In genomic region chr17:82647593-82648164, GRCh38 we compare ENCODE assay signal across 8 cellular contexts. TPM values are rescaled to one million over a fixed set of nuclear protein-coding genes. Genes with fewer than 3 reads are reported as not detected.
DNase-seq lines count a peak whose midpoint lies in the region; ATAC-seq and TF ChIP-seq lines count a peak whose summit lies in the region.

No MANE protein-coding gene starts in this region.

- DNase-seq in GM10248 (ENCODE audit: extremely low spot score): peak; percentile 53
- peak; percentile 40 for DNase-seq in HEK293T (ENCODE audit: extremely low spot score)
- DNase-seq in activated gamma-delta T cell treated with Interleukin-2 at 50 U/mL for 16 hours: peak; percentile 33
- peak; percentile 15 to 35 for DNase-seq in cardiac muscle cell (ENCODE audit: low read depth in 1 of 2, low spot score in 1 of 2)
- DNase-seq in sciatic nerve (ENCODE audit: low spot score): peak; percentile 79
- no peak for DNase-seq in hippocampal formation (lab: John Stamatoyannopoulos, UW)
- DNase-seq in NCI-H2196 treated with DMSO at 0.1 percent for 48 hours (lab: John Stamatoyannopoulos, UW; ENCODE audit: unreplicated experiment): no peak

- TF ChIP-seq CTCF in GM10248 (IDR thresholded peaks at IDR 0.05; ENCODE audit: control extremely low read depth, extremely low read depth, low read depth, missing control alignments) (peak; percentile 7), OCI-LY1 (IDR thresholded peaks at IDR 0.05; ENCODE audit: low read length) (peak; percentile 16; the same call in 1 of the 2 replicates), cardiac muscle cell (IDR thresholded peaks at IDR 0.05; ENCODE audit: low read depth, low read length) (peak; percentile 18)

- H3K4me3 ChIP-seq in OCI-LY1 (ENCODE audit: low read depth, low read length, poor library complexity, severe bottlenecking) (peak overlapping the region; percentile 92), cardiac muscle cell (peak overlapping the region; percentile 92)

- ATAC-seq in sciatic nerve: peak; percentile 3

- peak overlapping the region; percentile 92 for H3K4me2 ChIP-seq in OCI-LY1 (ENCODE audit: low read length)

- H2AFZ ChIP-seq in OCI-LY1 (ENCODE audit: low read length): no peak overlapping the region

- H3K36me3 ChIP-seq in OCI-LY1 (ENCODE audit: insufficient read depth, low read length) (peaks cover 25% of the 10 kb centered on the region), cardiac muscle cell (peaks cover 16% of the 10 kb centered on the region)

- intact Hi-C loops in sciatic nerve (cut with DNase I): no loop called here

- H3K27me3 ChIP-seq in OCI-LY1 (ENCODE audit: insufficient read depth, low read length) (0 out of 2 replicates have a peak, but pooled peaks cover 1% of the 10 kb centered on the region), cardiac muscle cell (no peaks in the 10 kb centered on the region)

- H3F3A ChIP-seq in OCI-LY1 (ENCODE audit: insufficient read depth, low read length): no peaks in the 10 kb centered on the region

- H3K9me3 ChIP-seq in OCI-LY1 (ENCODE audit: low read length) (no peaks in the 10 kb centered on the region), cardiac muscle cell (ENCODE audit: low read depth) (no peaks in the 10 kb centered on the region)

- peaks cover 29% of the 10 kb centered on the region for H3K79me2 ChIP-seq in OCI-LY1 (ENCODE audit: insufficient read depth, low read length)

- CTCF ChIA-PET in GM10248 (lab: Yijun Ruan, JAX) (no interaction called here), HEK293T (lab: Yijun Ruan, JAX) (interaction anchor here (0.6 kb wide), 1 partner anchor 129 kb away, joined by 3 read pairs; no protein-coding TSS in a partner anchor)

- peak overlapping the region; percentile 87 for H3K9ac ChIP-seq in OCI-LY1 (ENCODE audit: low read length)

- H3K4me1 ChIP-seq in OCI-LY1 (ENCODE audit: insufficient read depth, low read length, severe bottlenecking) (peaks cover 19% of the 10 kb centered on the region), cardiac muscle cell (ENCODE audit: low read depth) (peaks cover 6% of the 10 kb centered on the region)

- H3K9me2 ChIP-seq in OCI-LY1 (ENCODE audit: low read depth, low read length): no peaks in the 10 kb centered on the region

- H4K20me1 ChIP-seq in OCI-LY1 (ENCODE audit: insufficient read depth, low read length): no peaks in the 10 kb centered on the region

- H3K27ac ChIP-seq in OCI-LY1 (ENCODE audit: low read depth, low read length, poor library complexity, severe bottlenecking): peak overlapping the region; percentile 74
- peak overlapping the region; percentile 97 for H3K27ac ChIP-seq in cardiac muscle cell

- POLR2A ChIA-PET in GM10248 (lab: Yijun Ruan, JAX): no interaction called here
- POLR2A ChIA-PET in HEK293T (lab: Yijun Ruan, JAX): no interaction called here

TF ChIP-seq in HEK293T, 16 proteins besides CTCF, POLR2A, EP300 and RAD21:
- no peak for TF ChIP-seq ZNF384 (IDR thresholded peaks at IDR 0.05)
- no peak for TF ChIP-seq CTBP1 (IDR thresholded peaks at IDR 0.05; ENCODE audit: borderline replicate concordance)
- TF ChIP-seq SP1 (IDR thresholded peaks at IDR 0.05): no peak
- no peak for TF ChIP-seq L3MBTL2 (conservative IDR thresholded peaks at IDR 0.05)
- TF ChIP-seq SUZ12 (IDR thresholded peaks at IDR 0.05): no peak
- TF ChIP-seq ELF4 (IDR thresholded peaks at IDR 0.05): no peak
- TF ChIP-seq LEF1 (IDR thresholded peaks at IDR 0.05; ENCODE audit: borderline replicate concordance): no peak
- TF ChIP-seq FOXA1 (IDR thresholded peaks at IDR 0.05): no peak
- TF ChIP-seq HDGF (IDR thresholded peaks at IDR 0.05; ENCODE audit: borderline replicate concordance): no peak
- TF ChIP-seq TARDBP (IDR thresholded peaks at IDR 0.05): no peak
- TF ChIP-seq NFRKB (IDR thresholded peaks at IDR 0.05): no peak

RNA-seq across cellular contexts. Expression of gene WDR45B, which starts 0.6 kb away (rescaled TPM):
- total RNA-seq in cardiac muscle cell: 83.2 and 111 TPM in 2 replicates
- 99.5 and 105 TPM in 2 replicates for polyA plus RNA-seq in cardiac muscle cell
- total RNA-seq in sciatic nerve: 67.1 TPM

RNA-seq across cellular contexts. Expression of gene RAB40B, which starts 50.8 kb away (rescaled TPM):
- total RNA-seq in cardiac muscle cell: 29.7 and 38.9 TPM in 2 replicates
- 28.9 and 42.8 TPM in 2 replicates for polyA plus RNA-seq in cardiac muscle cell
- total RNA-seq in sciatic nerve: 30.3 TPM

Comparison
In these comparisons a context has a peak if more than half of its experiments do, and no peak if none do; other contexts are left out.
1. DNase-seq: peak in GM10248 (single experiment), HEK293T (single experiment), activated gamma-delta T cell treated with Interleukin-2 at 50 U/mL for 16 hours (single experiment), cardiac muscle cell (2 of 2) and sciatic nerve (single experiment); none in hippocampal formation (0 of 2) and NCI-H2196 treated with DMSO at 0.1 percent for 48 hours (single experiment).
2. Peak in every context shown above with its lines, with median percentiles within 50 percentile points of each other: CTCF ChIP-seq.